Comparison of ENCODE assay signal across 28 cellular contexts in the genomic region with DNA sequence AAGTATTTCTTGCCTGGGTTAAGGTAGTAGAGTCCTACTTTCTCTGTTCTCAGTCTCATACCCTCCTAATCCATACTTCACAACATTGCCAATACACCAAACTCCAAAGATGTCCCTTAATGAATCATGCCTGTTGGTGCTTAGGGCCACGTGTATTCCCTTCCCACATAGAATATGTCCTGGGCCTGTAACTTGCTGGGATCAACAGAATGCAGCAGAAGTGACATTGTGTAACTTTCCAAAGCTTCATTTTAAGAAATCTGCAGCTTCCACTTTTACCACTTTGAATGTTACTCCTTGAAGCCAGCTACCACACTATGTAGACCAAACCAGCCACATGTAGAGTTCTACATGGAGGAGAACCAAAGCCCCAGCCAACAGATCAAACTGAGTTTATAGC. TPM values are rescaled to one million over a fixed set of nuclear protein-coding genes. Genes with fewer than 3 reads are reported as not detected.
"Had no signal": no experiment of that assay in that cellular context is flagged by ENCODE, and none has a peak within 500 bp of the region (broad histone marks: within the 10 kb centered on the region; RNA-seq: fewer than 3 reads in every experiment).

No MANE protein-coding gene starts in this region.

- H3K27ac ChIP-seq: colonic mucosa, dorsolateral prefrontal cortex, ovary, tibial nerve, uterus, VCaP had no signal

- H3K27ac Mint-ChIP-seq: activated naive CD4-positive, alpha-beta T cell treated with anti-CD3 and anti-CD28 coated beads, Interleukin-2, amount 50 U/mL, for 72 hours; activated T-cell treated with anti-CD3 and anti-CD28 coated beads, Interleukin-2, amount 50 U/mL, for 72 hours; effector memory CD8-positive, alpha-beta T cell; immature natural killer cell; natural killer cell treated with Interleukin-12 subunit alpha and Interleukin-12 subunit beta and Interleukin-15 and Interleukin-18, amount 100 ng/mL, for 72 hours; progenitor cell of endocrine pancreas; T-helper 1 cell treated with Interleukin-12 subunit alpha and Interleukin-12 subunit beta and Interleukin-4 antibody, amounts not matched to agents 30 μg/mL and 1 μg/mL, for 36 hours had no signal

- H3K36me3 ChIP-seq: colonic mucosa, heart left ventricle, ovary, tibial nerve, uterus had no signal

- H3K27me3 Mint-ChIP-seq: progenitor cell of endocrine pancreas had no signal

- H3K27me3 ChIP-seq: colonic mucosa, dorsolateral prefrontal cortex, heart left ventricle, ovary, tibial nerve, uterus had no signal

- H3K36me3 Mint-ChIP-seq: immature natural killer cell; natural killer cell treated with Interleukin-12 subunit alpha and Interleukin-12 subunit beta and Interleukin-15 and Interleukin-18, amount 100 ng/mL, for 72 hours had no signal

- H3K4me1 ChIP-seq: colonic mucosa, tibial nerve, uterus had no signal

- ATAC-seq: activated naive CD4-positive, alpha-beta T cell treated with anti-CD3 and anti-CD28 coated beads, Interleukin-2, amount 50 U/mL, for 72 hours; activated T-cell treated with anti-CD3 and anti-CD28 coated beads, Interleukin-2, amount 50 U/mL, for 72 hours; effector memory CD8-positive, alpha-beta T cell; heart left ventricle; mucosa of descending colon; natural killer cell treated with Interleukin-12 subunit alpha and Interleukin-12 subunit beta and Interleukin-15 and Interleukin-18, amount 100 ng/mL, for 72 hours had no signal

- DNase-seq: activated CD4-positive, alpha-beta T cell treated with anti-CD3 and anti-CD28 coated beads for 4 hours; activated CD4-positive, alpha-beta T cell treated with anti-CD3 and anti-CD28 coated beads, Interleukin-2, amount 50 U/mL, for 4 hours; activated naive CD4-positive, alpha-beta T cell; activated T-cell treated with anti-CD3 and anti-CD28 coated beads for 4 hours; activated T-cell treated with anti-CD3 and anti-CD28 coated beads, Interleukin-2, amount 50 U/mL, for 72 hours; cerebellar nuclear complex; colonic mucosa; dorsolateral prefrontal cortex; effector memory CD8-positive, alpha-beta T cell; foreskin fibroblast; heart left ventricle; hypothalamus; immature natural killer cell; mucosa of descending colon; ovary; stimulated activated naive CD4-positive, alpha-beta T cell treated with Interleukin-2 at 50 U/mL for 16 hours; SW 1271; T-helper 9 cell; uterus had no signal

- H3K9me3 ChIP-seq: colonic mucosa, mucosa of descending colon, ovary, uterus had no signal

- H3K4me3 ChIP-seq: colonic mucosa, dorsolateral prefrontal cortex, heart left ventricle, mucosa of descending colon, ovary, tibial nerve, uterus had no signal

- H3K4me3 Mint-ChIP-seq: activated T-cell treated with anti-CD3 and anti-CD28 coated beads, Interleukin-2, amount 50 U/mL, for 72 hours; effector memory CD8-positive, alpha-beta T cell; immature natural killer cell; natural killer cell treated with Interleukin-12 subunit alpha and Interleukin-12 subunit beta and Interleukin-15 and Interleukin-18, amount 100 ng/mL, for 72 hours; T-helper 1 cell treated with Interleukin-12 subunit alpha and Interleukin-12 subunit beta and Interleukin-4 antibody, amounts not matched to agents 30 μg/mL and 1 μg/mL, for 36 hours had no signal

- H3K9me3 Mint-ChIP-seq: effector memory CD8-positive, alpha-beta T cell; natural killer cell treated with Interleukin-12 subunit alpha and Interleukin-12 subunit beta and Interleukin-15 and Interleukin-18, amount 100 ng/mL, for 72 hours had no signal

- H3K4me1 Mint-ChIP-seq: immature natural killer cell had no signal

RNA-seq across cellular contexts. Expression of a gene that starts 58.5 kb away (rescaled TPM):
- total RNA-seq: endothelial cell of umbilical vein, kidney epithelial cell, myocyte, progenitor cell of endocrine pancreas had no signal
- polyA plus RNA-seq: endothelial cell of umbilical vein had no signal
